ENCODE assay signal across 8 cellular contexts in genomic region chr1:31936278-31936965, GRCh38. TPM values are rescaled to one million over a fixed set of nuclear protein-coding genes. Genes with fewer than 3 reads are reported as not detected.
DNase-seq lines count a peak whose midpoint lies in the region; ATAC-seq and TF ChIP-seq lines count a peak whose summit lies in the region.

No MANE protein-coding gene starts in this region.

- peak overlapping the region; percentile 96 for H3K4me3 ChIP-seq in right cardiac atrium (ENCODE audit: low read length)

- WGBS in right cardiac atrium = 68% methylated on average over 8 of the region's 8 CpGs

- H3K4me3 Mint-ChIP-seq in activated CD4-positive, alpha-beta T cell treated with anti-CD3 and anti-CD28 coated beads, Interleukin-2, amount 10 ng/mL, durations not matched to agents 24 days and 14 days = peak overlapping the region; percentile 95
- peak overlapping the region; percentile 93 for H3K4me3 Mint-ChIP-seq in stimulated activated memory B cell treated with anti-CD40 and anti-IgM and Interleukin-4, amounts not matched to agents 10 μg/mL and 1 μg/mL and 100 μg/mL, for 72 hours

- no peaks in the 10 kb centered on the region for H3K27me3 Mint-ChIP-seq in activated CD4-positive, alpha-beta T cell treated with anti-CD3 and anti-CD28 coated beads, Interleukin-2, amount 10 ng/mL, durations not matched to agents 24 days and 14 days
- H3K27me3 Mint-ChIP-seq in stimulated activated memory B cell treated with anti-CD40 and anti-IgM and Interleukin-4, amounts not matched to agents 10 μg/mL and 1 μg/mL and 100 μg/mL, for 72 hours = no peaks in the 10 kb centered on the region

- no peaks in the 10 kb centered on the region for H3K9me3 ChIP-seq in right cardiac atrium (ENCODE audit: control insufficient read depth, low read length)

- peaks cover 72% of the 10 kb centered on the region for H3K4me1 Mint-ChIP-seq in activated CD4-positive, alpha-beta T cell treated with anti-CD3 and anti-CD28 coated beads, Interleukin-2, amount 10 ng/mL, durations not matched to agents 24 days and 14 days
- peaks cover 79% of the 10 kb centered on the region for H3K4me1 Mint-ChIP-seq in stimulated activated memory B cell treated with anti-CD40 and anti-IgM and Interleukin-4, amounts not matched to agents 10 μg/mL and 1 μg/mL and 100 μg/mL, for 72 hours

- TF ChIP-seq CTCF in VCaP (conservative IDR thresholded peaks at IDR 0.05) = no peak

- peaks cover 12% of the 10 kb centered on the region for H3K4me1 ChIP-seq in right cardiac atrium (ENCODE audit: control insufficient read depth, insufficient read depth, low read length)

- H3K36me3 Mint-ChIP-seq in activated CD4-positive, alpha-beta T cell treated with anti-CD3 and anti-CD28 coated beads, Interleukin-2, amount 10 ng/mL, durations not matched to agents 24 days and 14 days (ENCODE audit: low read depth) = peaks cover 32% of the 10 kb centered on the region
- peaks cover 18% of the 10 kb centered on the region for H3K36me3 Mint-ChIP-seq in stimulated activated memory B cell treated with anti-CD40 and anti-IgM and Interleukin-4, amounts not matched to agents 10 μg/mL and 1 μg/mL and 100 μg/mL, for 72 hours

- H3K27me3 ChIP-seq in right cardiac atrium (ENCODE audit: control insufficient read depth, insufficient read depth) = no peaks in the 10 kb centered on the region

- DNase-seq in activated CD4-positive, alpha-beta T cell treated with anti-CD3 and anti-CD28 coated beads, Interleukin-2, amount 10 ng/mL, durations not matched to agents 24 days and 14 days = peak; percentile 72
- DNase-seq in activated CD4-positive, alpha-beta T cell treated with anti-CD3 and anti-CD28 coated beads, Interleukin-2, amount 50 U/mL, for 1 hour = no peak
- DNase-seq in right cardiac atrium = no peak
- DNase-seq in NCI-H510A (lab: John Stamatoyannopoulos, UW) = no peak

- ATAC-seq in right cardiac atrium (no peak), GM21390 (IDR thresholded peaks at IDR 0.05; ENCODE audit: unreplicated experiment) (no peak), HG03045 (IDR thresholded peaks at IDR 0.05; ENCODE audit: unreplicated experiment) (no peak)
- ATAC-seq in stimulated activated memory B cell treated with anti-CD40 and anti-IgM and Interleukin-4, amounts not matched to agents 10 μg/mL and 1 μg/mL and 100 μg/mL, for 72 hours = no peak

- peak overlapping the region; percentile 93 for H3K27ac Mint-ChIP-seq in activated CD4-positive, alpha-beta T cell treated with anti-CD3 and anti-CD28 coated beads, Interleukin-2, amount 10 ng/mL, durations not matched to agents 24 days and 14 days
- peak overlapping the region; percentile 92 for H3K27ac Mint-ChIP-seq in stimulated activated memory B cell treated with anti-CD40 and anti-IgM and Interleukin-4, amounts not matched to agents 10 μg/mL and 1 μg/mL and 100 μg/mL, for 72 hours

- no peaks in the 10 kb centered on the region for H3K9me3 Mint-ChIP-seq in activated CD4-positive, alpha-beta T cell treated with anti-CD3 and anti-CD28 coated beads, Interleukin-2, amount 10 ng/mL, durations not matched to agents 24 days and 14 days
- no peaks in the 10 kb centered on the region for H3K9me3 Mint-ChIP-seq in stimulated activated memory B cell treated with anti-CD40 and anti-IgM and Interleukin-4, amounts not matched to agents 10 μg/mL and 1 μg/mL and 100 μg/mL, for 72 hours

- intact Hi-C loops in activated CD4-positive, alpha-beta T cell treated with anti-CD3 and anti-CD28 coated beads, Interleukin-2, amount 10 ng/mL, durations not matched to agents 24 days and 14 days (cut with micrococcal nuclease) = loop anchor here (5.0 kb wide), 1 partner anchor 136 kb away; the partner anchor contains the start of gene TMEM39B
- intact Hi-C loops in right cardiac atrium (cut with DNase I) = no loop called here

- H3K27ac ChIP-seq in VCaP (peak overlapping the region; percentile 95), right cardiac atrium (ENCODE audit: low read length) (no peak overlapping the region)

RNA-seq across cellular contexts. Expression of gene PTP4A2, which starts 1.7 kb away (rescaled TPM):
- 363 and 390 TPM in 2 replicates for total RNA-seq in activated CD4-positive, alpha-beta T cell treated with anti-CD3 and anti-CD28 coated beads, Interleukin-2, amount 10 ng/mL, durations not matched to agents 24 days and 14 days
- total RNA-seq in right cardiac atrium = 100 to 1,000 TPM; 369 to 558 (median 421) TPM
- 158 TPM for polyA plus RNA-seq in right cardiac atrium
